9 cellular contexts compared by ENCODE assay signal in genomic region chr12:112011685-112012084, GRCh38. TPM values are rescaled to one million over a fixed set of nuclear protein-coding genes. Genes with fewer than 3 reads are reported as not detected.
DNase-seq lines count a peak whose midpoint lies in the region; ATAC-seq and TF ChIP-seq lines count a peak whose summit lies in the region.
"Had no signal": no experiment of that assay in that cellular context is flagged by ENCODE, and none has a peak within 500 bp of the region (broad histone marks: within the 10 kb centered on the region; RNA-seq: fewer than 3 reads in every experiment).

No MANE protein-coding gene starts in this region.

- no peak for TF ChIP-seq EP300 in neural cell (conservative IDR thresholded peaks at IDR 0.05; ENCODE audit: poor library complexity, severe bottlenecking)

- no peaks in the 10 kb centered on the region for H3K9me3 ChIP-seq in CD8-positive, alpha-beta T cell (ENCODE audit: low read length)
- H3K9me3 ChIP-seq in MM.1S (replicated peaks; ENCODE audit: insufficient read depth, low read length), result no peaks in the 10 kb centered on the region
- no peaks in the 10 kb centered on the region for H3K9me3 ChIP-seq in duodenal mucosa (ENCODE audit: control insufficient read depth in 1 of 2, low read length in 2 of 2)
- no peaks in the 10 kb centered on the region for H3K9me3 ChIP-seq in neural cell (ENCODE audit: low read length)

- H3K79me2 ChIP-seq in MM.1S (ENCODE audit: low read length) (peaks cover 28% of the 10 kb centered on the region), neural cell (replicated peaks; ENCODE audit: insufficient read depth, low read length) (peaks cover 13% of the 10 kb centered on the region)

- H3K36me3 ChIP-seq in CD8-positive, alpha-beta T cell (ENCODE audit: insufficient read depth, low read length), result peaks cover 10% of the 10 kb centered on the region
- peaks cover 4% of the 10 kb centered on the region; the same call in 1 of the 2 replicates for H3K36me3 ChIP-seq in MM.1S (replicated peaks; ENCODE audit: insufficient read depth, low read length)
- H3K36me3 ChIP-seq in duodenal mucosa (ENCODE audit: control insufficient read depth in 1 of 2, insufficient read depth in 2 of 2, low read length in 2 of 2), result peaks cover 4 to 9% of the 10 kb centered on the region in 2 donors
- H3K36me3 ChIP-seq in neural cell (ENCODE audit: insufficient read depth, low read length), result peaks cover 9% of the 10 kb centered on the region

- TF ChIP-seq CTCF in CD8-positive, alpha-beta T cell (IDR thresholded peaks at IDR 0.05), result no peak
- no peak for TF ChIP-seq CTCF in MM.1S (IDR thresholded peaks at IDR 0.05; ENCODE audit: low read length)
- TF ChIP-seq CTCF in neural cell (IDR thresholded peaks at IDR 0.05; ENCODE audit: poor library complexity, severe bottlenecking), result no peak

- peaks cover 2% of the 10 kb centered on the region for H3K9me3 Mint-ChIP-seq in CD8-positive, alpha-beta T cell

- no peak for ATAC-seq in CD8-positive, alpha-beta T cell
- ATAC-seq in HG03378 (IDR thresholded peaks at IDR 0.05; ENCODE audit: unreplicated experiment), result no peak

- H2AFZ ChIP-seq in MM.1S (ENCODE audit: low read length) (no peak overlapping the region), neural cell (ENCODE audit: low read depth, low read length) (no peak overlapping the region)

- H3K36me3 Mint-ChIP-seq in CD8-positive, alpha-beta T cell, result peaks cover 40% of the 10 kb centered on the region

- intact Hi-C loops in CD8-positive, alpha-beta T cell (cut with DNase I, micrococcal nuclease), result loop anchor here (2.0 to 10.0 kb wide), 5 partner anchors 116 to 604 kb away; partner anchors contain the start of genes ACAD10 (in 1 of the 2), BRAP (in 1 of the 2), PTPN11 (in 1 of the 2) and SH2B3 (in 1 of the 2)

- H3K4me2 ChIP-seq in MM.1S (ENCODE audit: low read depth, low read length) (peak overlapping the region; percentile 90; the same call in 1 of the 2 replicates), neural cell (ENCODE audit: low read length) (peak overlapping the region; percentile 80)

- no peaks in the 10 kb centered on the region for H3K27me3 Mint-ChIP-seq in CD8-positive, alpha-beta T cell (ENCODE audit: low read depth)

- peak overlapping the region; percentile 99 for H3K27ac Mint-ChIP-seq in CD8-positive, alpha-beta T cell

- peaks cover 38% of the 10 kb centered on the region for H3K4me1 ChIP-seq in CD8-positive, alpha-beta T cell (ENCODE audit: insufficient read depth, low read length)
- peaks cover 25% of the 10 kb centered on the region for H3K4me1 ChIP-seq in MM.1S (ENCODE audit: low read length)
- H3K4me1 ChIP-seq in duodenal mucosa (ENCODE audit: control insufficient read depth in 1 of 2, insufficient read depth in 2 of 2, low read length in 2 of 2), result peaks cover 19 to 29% of the 10 kb centered on the region in 2 donors

- no peaks in the 10 kb centered on the region for H3K27me3 ChIP-seq in CD8-positive, alpha-beta T cell (ENCODE audit: insufficient read depth, low read length)
- no peaks in the 10 kb centered on the region for H3K27me3 ChIP-seq in MM.1S (replicated peaks; ENCODE audit: insufficient read depth, low read length)
- H3K27me3 ChIP-seq in duodenal mucosa (ENCODE audit: control insufficient read depth in 1 of 2, insufficient read depth in 2 of 2, low read length in 2 of 2), result no peaks in the 10 kb centered on the region
- H3K27me3 ChIP-seq in neural cell (ENCODE audit: insufficient read depth, low read depth, low read length), result no peaks in the 10 kb centered on the region

- CTCF ChIA-PET in CD8-positive, alpha-beta T cell (lab: Charles Lee), result interaction anchor here (0.6 to 5.5 kb wide), 3 partner anchors 25 to 67 kb away, joined by 3 to 41 read pairs (median 4); no protein-coding TSS in a partner anchor

- peak overlapping the region; percentile 88 for H3K4me3 Mint-ChIP-seq in CD8-positive, alpha-beta T cell

- H4K20me1 ChIP-seq in MM.1S (ENCODE audit: insufficient read depth, low read length), result no peaks in the 10 kb centered on the region
- no peaks in the 10 kb centered on the region for H4K20me1 ChIP-seq in neural cell (ENCODE audit: insufficient read depth)

- DNase-seq in CD8-positive, alpha-beta T cell, result no peak
- no peak for DNase-seq in MM.1S
- no peak for DNase-seq in NAMALWA (ENCODE audit: low spot score)
- DNase-seq in GOT3 (lab: John Stamatoyannopoulos, UW), result no peak
- no peak for DNase-seq in GDM1 (lab: John Stamatoyannopoulos, UW)
- DNase-seq: caudate nucleus had no signal

- peak overlapping the region; percentile 95 for H3K27ac ChIP-seq in CD8-positive, alpha-beta T cell (ENCODE audit: low read depth, low read length)
- H3K27ac ChIP-seq in MM.1S (ENCODE audit: low read length), result no peak overlapping the region
- no peak overlapping the region for H3K27ac ChIP-seq in duodenal mucosa (ENCODE audit: low read depth, low read length)
- H3K27ac ChIP-seq in neural cell (ENCODE audit: low read length), result no peak overlapping the region

- TF ChIP-seq RAD21 in neural cell (conservative IDR thresholded peaks at IDR 0.05), result no peak

- H3K9ac ChIP-seq in MM.1S (ENCODE audit: low read length) (no peak overlapping the region), duodenal mucosa (ENCODE audit: low read depth in 1 of 2, low read length in 2 of 2) (peak overlapping the region; percentile 90 to 99), neural cell (ENCODE audit: low read length) (no peak overlapping the region)

- H3F3A ChIP-seq in MM.1S (ENCODE audit: insufficient read depth, low read length) (peaks cover 24% of the 10 kb centered on the region), neural cell (ENCODE audit: insufficient read depth, low read length, poor library complexity, severe bottlenecking) (peaks cover 3% of the 10 kb centered on the region)

- POLR2A ChIA-PET in CD8-positive, alpha-beta T cell (lab: Charles Lee), result interaction anchor here (0.6 to 4.3 kb wide), 9 partner anchors 9 to 412 kb away, joined by 4 to 73 read pairs (median 5); partner anchors contain the start of gene MAPKAPK5

- H3K4me3 ChIP-seq in CD8-positive, alpha-beta T cell (ENCODE audit: low read depth, low read length), result peak overlapping the region; percentile 87
- H3K4me3 ChIP-seq in MM.1S (ENCODE audit: low read length) (no peak overlapping the region), duodenal mucosa (ENCODE audit: low read depth in 1 of 2, low read length in 2 of 2) (peak overlapping the region; percentile 80 to 91), neural cell (ENCODE audit: low read length) (peak overlapping the region; percentile 88)

- no peaks in the 10 kb centered on the region for H3K9me2 ChIP-seq in MM.1S (replicated peaks; ENCODE audit: insufficient read depth, low read length)
- H3K9me2 ChIP-seq in neural cell (ENCODE audit: insufficient read depth, low read length), result no peaks in the 10 kb centered on the region

- peaks cover 58% of the 10 kb centered on the region for H3K4me1 Mint-ChIP-seq in CD8-positive, alpha-beta T cell (ENCODE audit: low read depth)

TF ChIP-seq in neural cell, 6 proteins besides CTCF, POLR2A, EP300 and RAD21:
- TF ChIP-seq SMC3 (conservative IDR thresholded peaks at IDR 0.05; ENCODE audit: poor library complexity), result no peak
- no peak for TF ChIP-seq MXI1 (conservative IDR thresholded peaks at IDR 0.05; ENCODE audit: poor library complexity, severe bottlenecking)
- TF ChIP-seq POLR2AphosphoS5 (IDR thresholded peaks at IDR 0.05), result no peak
- TF ChIP-seq REST (IDR thresholded peaks at IDR 0.05; ENCODE audit: borderline replicate concordance), result no peak
- no peak for TF ChIP-seq EZH2 (IDR thresholded peaks at IDR 0.05; ENCODE audit: borderline replicate concordance, insufficient read depth, low read length, poor library complexity, severe bottlenecking)
- no peak for TF ChIP-seq TAF1 (IDR thresholded peaks at IDR 0.05; ENCODE audit: low read depth)

RNA-seq across cellular contexts. Expression of gene TMEM116, which starts 1.3 kb away (rescaled TPM):
- total RNA-seq in CD8-positive, alpha-beta T cell, result 10 to 100 TPM in 1 of 2 experiments, 1 to 10 TPM in 1; 9.4 to 11.2 TPM
- 15.4 and 17.7 TPM in 2 replicates for polyA plus RNA-seq in neural cell
- polyA minus RNA-seq in neural cell, result 24.0 and 26.5 TPM in 2 replicates

RNA-seq across cellular contexts. Expression of gene ERP29, which starts 1.5 kb away (rescaled TPM):
- 100 to 1,000 TPM; 102 to 111 TPM for total RNA-seq in CD8-positive, alpha-beta T cell
- polyA plus RNA-seq in neural cell, result 159 and 172 TPM in 2 replicates
- 41.4 and 59.7 TPM in 2 replicates for polyA minus RNA-seq in neural cell

Comparison
In these comparisons a context has a peak if more than half of its experiments do, and no peak if none do; other contexts are left out.
1. H3K9ac ChIP-seq: peak in duodenal mucosa (2 of 2); none in MM.1S (single experiment) and neural cell (single experiment).